ENCODE assay signal across 29 cellular contexts in the genomic region with DNA sequence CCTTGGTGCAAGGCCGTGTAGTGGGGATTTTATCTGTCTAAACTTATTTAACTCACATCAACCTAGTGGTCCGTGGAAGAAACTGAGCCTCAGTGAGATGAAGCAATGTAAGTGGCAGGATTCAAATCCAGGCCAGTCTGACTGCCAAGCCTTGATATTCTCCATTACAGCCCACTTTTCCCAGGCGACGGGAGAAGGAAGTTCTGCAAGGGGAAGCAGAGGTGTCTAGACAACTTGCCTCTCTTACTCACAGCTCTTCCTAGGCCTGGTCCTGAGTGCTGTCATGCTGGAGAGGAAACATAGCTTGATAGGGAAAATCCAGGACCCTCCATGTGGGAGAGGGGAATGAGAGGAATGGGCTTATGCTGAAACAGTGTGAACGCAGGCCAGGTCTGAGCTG. TPM values are rescaled to one million over a fixed set of nuclear protein-coding genes. Genes with fewer than 3 reads are reported as not detected.
"Had no signal": no experiment of that assay in that cellular context is flagged by ENCODE, and none has a peak within 500 bp of the region (broad histone marks: within the 10 kb centered on the region; RNA-seq: fewer than 3 reads in every experiment).

No MANE protein-coding gene starts in this region.

- H3K27ac ChIP-seq: epithelial cell of prostate, esophagus muscularis mucosa, gastrocnemius medialis, left ventricle myocardium inferior, lower lobe of right lung, neutrophil, psoas muscle, spleen, stomach, uterus had no signal

- H3K4me3 Mint-ChIP-seq: immature natural killer cell, nephron, type B pancreatic cell had no signal

- ATAC-seq: gastrocnemius medialis, left cardiac atrium, lower lobe of right lung, psoas muscle, sciatic nerve had no signal

- H3K9me3 ChIP-seq: gastrocnemius medialis, left ventricle myocardium inferior, lower lobe of right lung, neutrophil, psoas muscle, spleen, stomach, uterus had no signal

- DNase-seq: cortex of kidney; effector memory CD4-positive, alpha-beta T cell; gastrocnemius medialis; glutamatergic neuron; immature natural killer cell; kidney; left cardiac atrium; left ventricle myocardium inferior; lower lobe of right lung; mesenchymal stem cell; midbrain; psoas muscle; retina; spleen; stimulated activated CD4-positive, alpha-beta T cell treated with anti-CD3 and anti-CD28 coated beads, Interleukin-15, amount 100 ng/mL, for 24 hours; stimulated activated CD4-positive, alpha-beta T cell treated with anti-CD3 and anti-CD28 coated beads, Interleukin-1b, Interleukin-23, amount 100 ng/mL, for 48 hours; stimulated activated CD4-positive, alpha-beta T cell treated with anti-CD3 and anti-CD28 coated beads, Interleukin-4, amount 100 ng/mL, for 24 hours; stimulated activated naive CD4-positive, alpha-beta T cell; stomach; substantia nigra; uterus had no signal

- H3K4me3 ChIP-seq: esophagus muscularis mucosa, gastrocnemius medialis, left ventricle myocardium inferior, lower lobe of right lung, psoas muscle, spleen, stomach, uterus had no signal

- H3K4me1 ChIP-seq: esophagus muscularis mucosa, gastrocnemius medialis, left ventricle myocardium inferior, lower lobe of right lung, psoas muscle, uterus had no signal

- H3K27me3 Mint-ChIP-seq: type B pancreatic cell had no signal

- H3K9me3 Mint-ChIP-seq: immature natural killer cell, type B pancreatic cell had no signal

- H3K36me3 ChIP-seq: esophagus muscularis mucosa, gastrocnemius medialis, left ventricle myocardium inferior, lower lobe of right lung, neutrophil, spleen, uterus had no signal

- H3K27ac Mint-ChIP-seq: immature natural killer cell, nephron, type B pancreatic cell had no signal

- H3K27me3 ChIP-seq: esophagus muscularis mucosa, gastrocnemius medialis, neutrophil, spleen, stomach, uterus had no signal

RNA-seq across cellular contexts. Expression of a gene that starts 9.1 kb away (rescaled TPM):
- total RNA-seq: fibroblast of villous mesenchyme, gastrocnemius medialis, left cardiac atrium, left ventricle myocardium inferior, osteoblast had no signal
- polyA plus RNA-seq: immature natural killer cell had no signal

RNA-seq across cellular contexts. Expression of a gene that starts 38.4 kb away (rescaled TPM):
- total RNA-seq: fibroblast of villous mesenchyme, gastrocnemius medialis, osteoblast had no signal
